Comparison of ENCODE assay signal across 29 cellular contexts in the genomic region with DNA sequence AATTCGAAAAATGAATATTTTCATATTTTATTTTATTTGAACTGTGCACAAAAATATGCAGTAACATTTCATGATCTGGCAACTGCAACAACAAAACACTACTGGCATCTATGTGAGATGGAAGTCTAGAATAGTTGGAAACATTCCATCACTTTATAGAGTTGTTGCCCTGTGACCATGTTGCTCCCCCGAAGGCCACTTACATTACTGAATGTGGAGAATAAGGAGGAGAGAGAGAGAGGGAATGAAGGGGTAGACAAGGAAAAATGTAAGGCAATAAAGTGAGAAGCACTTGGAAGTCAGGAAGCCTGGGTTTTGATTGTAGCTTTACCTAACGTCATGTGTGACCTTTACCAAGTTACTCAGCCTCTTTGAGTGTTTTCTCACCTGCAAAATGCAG.
"Had no signal": no experiment of that assay in that cellular context is flagged by ENCODE, and none has a peak within 500 bp of the region (broad histone marks: within the 10 kb centered on the region; RNA-seq: fewer than 3 reads in every experiment).

No MANE protein-coding gene starts in this region.

- H3K36me3 ChIP-seq: brain microvascular endothelial cell, esophagus muscularis mucosa, heart left ventricle, pancreas, prostate gland, thoracic aorta, uterus had no signal

- H3K27me3 Mint-ChIP-seq: activated CD8-positive, alpha-beta T cell treated with anti-CD3 and anti-CD28 coated beads for 36 hours; activated T-helper 17 cell treated with anti-CD3 and anti-CD28 coated beads, Interleukin-2, amount 50 U/mL, for 72 hours; naive thymus-derived CD4-positive, alpha-beta T cell; stimulated activated naive CD8-positive, alpha-beta T cell treated with anti-CD3 and anti-CD28 coated beads, Interleukin-15, Interleukin-2, amounts not matched to agents 100 ng/mL and 50 ng/mL, for 24 hours had no signal

- H3K4me3 Mint-ChIP-seq: activated CD8-positive, alpha-beta T cell treated with anti-CD3 and anti-CD28 coated beads for 36 hours; activated T-cell treated with anti-CD3 and anti-CD28 coated beads, Interleukin-2, amount 50 U/mL, for 4 hours; activated T-helper 17 cell treated with anti-CD3 and anti-CD28 coated beads, Interleukin-2, amount 50 U/mL, for 72 hours; naive thymus-derived CD4-positive, alpha-beta T cell; stimulated activated naive CD8-positive, alpha-beta T cell treated with anti-CD3 and anti-CD28 coated beads, Interleukin-15, Interleukin-2, amounts not matched to agents 100 ng/mL and 50 ng/mL, for 24 hours had no signal

- H3K27ac Mint-ChIP-seq: activated CD8-positive, alpha-beta T cell treated with anti-CD3 and anti-CD28 coated beads for 36 hours; activated T-helper 17 cell treated with anti-CD3 and anti-CD28 coated beads, Interleukin-2, amount 50 U/mL, for 72 hours; naive thymus-derived CD4-positive, alpha-beta T cell; stimulated activated naive CD8-positive, alpha-beta T cell treated with anti-CD3 and anti-CD28 coated beads, Interleukin-15, Interleukin-2, amounts not matched to agents 100 ng/mL and 50 ng/mL, for 24 hours had no signal

- H3K36me3 Mint-ChIP-seq: naive thymus-derived CD4-positive, alpha-beta T cell had no signal

- ATAC-seq: activated CD8-positive, alpha-beta T cell treated with anti-CD3 and anti-CD28 coated beads for 36 hours; activated T-cell treated with anti-CD3 and anti-CD28 coated beads, Interleukin-2, amount 50 U/mL, for 4 hours; activated T-helper 17 cell treated with anti-CD3 and anti-CD28 coated beads, Interleukin-2, amount 50 U/mL, for 72 hours; foreskin keratinocyte; heart left ventricle; left cardiac atrium; naive thymus-derived CD4-positive, alpha-beta T cell; pancreas; sciatic nerve had no signal

- H3K4me1 Mint-ChIP-seq: activated T-helper 17 cell treated with anti-CD3 and anti-CD28 coated beads, Interleukin-2, amount 50 U/mL, for 72 hours had no signal

- H3K4me1 ChIP-seq: esophagus muscularis mucosa, foreskin keratinocyte, heart left ventricle, pancreas, prostate gland, uterus had no signal

- H3K9me3 ChIP-seq: esophagus muscularis mucosa, pancreas, prostate gland, thoracic aorta, uterus had no signal

- H3K9me3 Mint-ChIP-seq: activated T-helper 17 cell treated with anti-CD3 and anti-CD28 coated beads, Interleukin-2, amount 50 U/mL, for 72 hours; stimulated activated naive CD8-positive, alpha-beta T cell treated with anti-CD3 and anti-CD28 coated beads, Interleukin-15, Interleukin-2, amounts not matched to agents 100 ng/mL and 50 ng/mL, for 24 hours had no signal

- DNase-seq: activated CD4-positive, alpha-beta T cell treated with anti-CD3 and anti-CD28 coated beads for 1 hour; activated CD4-positive, alpha-beta T cell treated with anti-CD3 and anti-CD28 coated beads, Interleukin-2, amount 50 U/mL, for 1 hour; activated CD8-positive, alpha-beta T cell treated with anti-CD3 and anti-CD28 coated beads for 36 hours; activated gamma-delta T cell treated with Interleukin-2 at 50 U/mL for 16 hours; activated naive CD4-positive, alpha-beta T cell treated with anti-CD3 and anti-CD28 coated beads, Interleukin-2, amount 50 U/mL, for 16 hours; activated T-cell treated with anti-CD3 and anti-CD28 coated beads, Interleukin-2, amount 50 U/mL, for 4 hours; amniotic stem cell; brain microvascular endothelial cell; caudate nucleus; foreskin keratinocyte; heart left ventricle; hypothalamus; left cardiac atrium; midbrain; naive thymus-derived CD4-positive, alpha-beta T cell; nucleus accumbens; pancreas; retina; stimulated activated CD4-positive, alpha-beta T cell treated with anti-CD3 and anti-CD28 coated beads, Interleukin-12 subunit alpha, Interleukin-12 subunit beta, amount 100 ng/mL, for 4 hours; stimulated activated CD4-positive, alpha-beta T cell treated with anti-CD3 and anti-CD28 coated beads, Interleukin-4, amount 100 ng/mL, for 1 hour; trophoblast cell; uterus had no signal

- H3K4me3 ChIP-seq: esophagus muscularis mucosa, heart left ventricle, pancreas, prostate gland, skin epidermis, thoracic aorta, uterus had no signal

- H3K27ac ChIP-seq: brain microvascular endothelial cell, esophagus muscularis mucosa, foreskin keratinocyte, heart left ventricle, pancreas, prostate gland, skin epidermis, thoracic aorta, uterus had no signal

- H3K27me3 ChIP-seq: brain microvascular endothelial cell, esophagus muscularis mucosa, foreskin keratinocyte, heart left ventricle, pancreas, uterus had no signal
